Comparison of ENCODE assay signal across 18 cellular contexts in the genomic region with DNA sequence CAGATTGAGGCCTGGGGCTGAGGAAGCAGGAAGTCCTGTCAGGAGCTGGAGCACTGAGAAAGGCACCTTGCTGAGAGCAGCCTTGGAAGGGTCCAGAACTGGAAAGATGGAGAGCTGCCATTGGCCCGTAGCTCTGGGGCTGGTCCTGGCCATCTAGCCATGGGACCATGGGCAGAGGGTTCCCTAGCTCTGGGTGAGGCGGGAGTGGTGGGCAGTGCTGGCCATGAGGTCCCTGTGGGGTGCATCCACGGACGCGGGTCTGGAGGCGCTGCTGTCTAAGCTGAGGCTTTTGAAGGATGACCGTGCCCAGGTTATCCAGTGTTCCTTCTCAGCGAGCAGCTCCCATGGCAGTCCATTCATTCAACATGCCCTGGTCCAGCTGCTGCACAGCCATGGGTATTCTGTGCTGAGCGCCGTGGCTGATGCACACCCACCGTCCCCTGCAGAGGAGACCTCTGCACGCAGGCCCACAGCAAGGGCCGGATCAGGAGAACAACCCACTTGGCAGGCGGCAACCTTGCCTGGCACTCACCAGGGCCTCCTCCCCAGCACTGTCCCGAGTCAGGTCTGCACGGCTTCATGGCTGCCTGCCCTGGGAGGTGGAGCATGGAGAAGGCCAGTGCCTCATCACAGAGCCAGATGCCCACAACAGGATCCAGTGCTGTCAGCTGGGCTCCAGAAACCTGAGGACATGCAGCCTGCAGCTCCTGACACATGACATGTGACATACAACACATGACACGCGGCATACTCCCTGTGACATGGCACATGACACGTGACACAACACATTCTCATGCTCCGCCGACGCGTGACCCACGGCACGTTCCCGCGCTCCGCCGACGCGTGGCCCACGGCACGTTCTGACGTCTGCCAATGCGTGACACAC.
DNase-seq lines count a peak whose midpoint lies in the region; ATAC-seq and TF ChIP-seq lines count a peak whose summit lies in the region.
"Had no signal": no experiment of that assay in that cellular context is flagged by ENCODE, and none has a peak within 500 bp of the region (broad histone marks: within the 10 kb centered on the region; RNA-seq: fewer than 3 reads in every experiment).

No MANE protein-coding gene starts in this region.

- H3K36me3 ChIP-seq in heart right ventricle (peaks cover 0 to 63% (median 0%) of the 10 kb centered on the region in 9 donors), right lobe of liver (peaks cover 0 to 5% (median 2%) of the 10 kb centered on the region in 4 donors), BE2C (no peaks in the 10 kb centered on the region)

- H3K9me3 ChIP-seq in heart right ventricle (peaks cover 0 to 10% (median 0%) of the 10 kb centered on the region in 11 donors), right lobe of liver (no peaks in the 10 kb centered on the region), BE2C (no peaks in the 10 kb centered on the region)

- H3K4me3 Mint-ChIP-seq in natural killer cell treated with Interleukin-12 subunit alpha and Interleukin-12 subunit beta and Interleukin-15 and Interleukin-18, amount 100 ng/mL, for 72 hours, result no peak overlapping the region
- no peak overlapping the region for H3K4me3 Mint-ChIP-seq in natural killer cell
- H3K4me3 Mint-ChIP-seq in activated T-helper 17 cell treated with anti-CD3 and anti-CD28 coated beads, Interleukin-2, amount 50 U/mL, for 72 hours, result no peak overlapping the region
- H3K4me3 Mint-ChIP-seq: CD4-positive, alpha-beta memory T cell; GM23338 had no signal

- no peak for ATAC-seq in natural killer cell treated with Interleukin-12 subunit alpha and Interleukin-12 subunit beta and Interleukin-15 and Interleukin-18, amount 100 ng/mL, for 72 hours
- ATAC-seq in natural killer cell (no peak), heart right ventricle (peak; percentile 67 to 95 (median 89)), right lobe of liver (peak in 3 of 4 donors; percentile 19 to 58 (median 38))
- ATAC-seq in activated T-helper 17 cell treated with anti-CD3 and anti-CD28 coated beads, Interleukin-2, amount 50 U/mL, for 72 hours (replicated peaks), result no peak
- ATAC-seq: GM23338 had no signal

- H3K9me3 Mint-ChIP-seq in natural killer cell treated with Interleukin-12 subunit alpha and Interleukin-12 subunit beta and Interleukin-15 and Interleukin-18, amount 100 ng/mL, for 72 hours, result no peaks in the 10 kb centered on the region
- no peaks in the 10 kb centered on the region for H3K9me3 Mint-ChIP-seq in natural killer cell
- H3K9me3 Mint-ChIP-seq in activated T-helper 17 cell treated with anti-CD3 and anti-CD28 coated beads, Interleukin-2, amount 50 U/mL, for 72 hours, result no peaks in the 10 kb centered on the region
- H3K9me3 Mint-ChIP-seq: CD4-positive, alpha-beta memory T cell; GM23338 had no signal

- no peak overlapping the region for H3K4me3 ChIP-seq in heart right ventricle
- H3K4me3 ChIP-seq in right lobe of liver, result no peak overlapping the region
- H3K4me3 ChIP-seq in BE2C (ENCODE audit: low read depth, low read length), result no peak overlapping the region
- H3K4me3 ChIP-seq: GM23338 had no signal

- H3K27ac ChIP-seq in heart right ventricle (peak overlapping the region in 1 of 10 donors; percentile 8), right lobe of liver (no peak overlapping the region)
- H3K27ac ChIP-seq: KMS-11 had no signal

- no peaks in the 10 kb centered on the region for H3K27me3 Mint-ChIP-seq in natural killer cell treated with Interleukin-12 subunit alpha and Interleukin-12 subunit beta and Interleukin-15 and Interleukin-18, amount 100 ng/mL, for 72 hours
- H3K27me3 Mint-ChIP-seq in natural killer cell (ENCODE audit: low read depth in 2 of 2), result no peaks in the 10 kb centered on the region
- H3K27me3 Mint-ChIP-seq in activated T-helper 17 cell treated with anti-CD3 and anti-CD28 coated beads, Interleukin-2, amount 50 U/mL, for 72 hours, result no peaks in the 10 kb centered on the region
- H3K27me3 Mint-ChIP-seq: CD4-positive, alpha-beta memory T cell had no signal

- peak; percentile 49 for DNase-seq in natural killer cell treated with Interleukin-12 subunit alpha and Interleukin-12 subunit beta and Interleukin-15 and Interleukin-18, amount 100 ng/mL, for 72 hours (ENCODE audit: low spot score)
- DNase-seq in natural killer cell (no peak), heart right ventricle (peak; percentile 75 to 80), right lobe of liver (peak in 2 of 3 donors; percentile 60 to 75), erythroblast (lab: John Stamatoyannopoulos, UW) (no peak), SHP77 (lab: John Stamatoyannopoulos, UW) (no peak), BE2C (no peak)
- DNase-seq: 8988T; Calu3; CD4-positive, alpha-beta memory T cell; DMS53; NCI-H1092 treated with DMSO at 0.1 percent for 48 hours; NCI-H1694; NCI-H2227 treated with DMSO at 0.1 percent for 48 hours; NCI-H524 had no signal

- 80 to 86% methylated on average over 35 of the region's 35 CpGs for WGBS in heart right ventricle, 2 donors
- 93% methylated on average over 19 of the region's 35 CpGs for WGBS in right lobe of liver (ENCODE audit: insufficient coverage, low coverage, low lambda C conversion rate, missing lambda C conversion rate)

- no peak overlapping the region for H3K27ac Mint-ChIP-seq in natural killer cell treated with Interleukin-12 subunit alpha and Interleukin-12 subunit beta and Interleukin-15 and Interleukin-18, amount 100 ng/mL, for 72 hours
- H3K27ac Mint-ChIP-seq in natural killer cell, result no peak overlapping the region
- H3K27ac Mint-ChIP-seq in activated T-helper 17 cell treated with anti-CD3 and anti-CD28 coated beads, Interleukin-2, amount 50 U/mL, for 72 hours, result no peak overlapping the region
- H3K27ac Mint-ChIP-seq: CD4-positive, alpha-beta memory T cell; GM23338 had no signal

- peaks cover 0 to 8% of the 10 kb centered on the region in 2 donors for H3K4me1 Mint-ChIP-seq in natural killer cell treated with Interleukin-12 subunit alpha and Interleukin-12 subunit beta and Interleukin-15 and Interleukin-18, amount 100 ng/mL, for 72 hours (ENCODE audit: low read depth in 2 of 2)
- H3K4me1 Mint-ChIP-seq in natural killer cell, result peaks cover 7 to 10% of the 10 kb centered on the region in 2 donors
- peaks cover 5% of the 10 kb centered on the region for H3K4me1 Mint-ChIP-seq in activated T-helper 17 cell treated with anti-CD3 and anti-CD28 coated beads, Interleukin-2, amount 50 U/mL, for 72 hours
- H3K4me1 Mint-ChIP-seq: GM23338 had no signal

- TF ChIP-seq CTCF in natural killer cell (IDR thresholded peaks at IDR 0.05), result no peak
- TF ChIP-seq CTCF in heart right ventricle (IDR thresholded peaks at IDR 0.05), result no peak
- no peak for TF ChIP-seq CTCF in right lobe of liver (IDR thresholded peaks at IDR 0.05)
- no peak for TF ChIP-seq CTCF in BE2C (IDR thresholded peaks at IDR 0.05; ENCODE audit: low read depth, low read length)

- no peaks in the 10 kb centered on the region for H3K27me3 ChIP-seq in heart right ventricle
- H3K27me3 ChIP-seq in right lobe of liver, result no peaks in the 10 kb centered on the region
- peaks cover 7% of the 10 kb centered on the region for H3K27me3 ChIP-seq in BE2C

- H3K4me1 ChIP-seq in heart right ventricle, result peaks cover 0 to 11% (median 0%) of the 10 kb centered on the region in 9 donors
- peaks cover 0 to 10% (median 0%) of the 10 kb centered on the region in 4 donors for H3K4me1 ChIP-seq in right lobe of liver
- peaks cover 10% of the 10 kb centered on the region for H3K4me1 ChIP-seq in BE2C

- TF ChIP-seq POLR2A in right lobe of liver (IDR thresholded peaks at IDR 0.05) (no peak), erythroblast (IDR thresholded peaks at IDR 0.05; ENCODE audit: low read length) (no peak)

- H3K36me3 Mint-ChIP-seq in natural killer cell treated with Interleukin-12 subunit alpha and Interleukin-12 subunit beta and Interleukin-15 and Interleukin-18, amount 100 ng/mL, for 72 hours, result no peaks in the 10 kb centered on the region
- H3K36me3 Mint-ChIP-seq in natural killer cell, result no peaks in the 10 kb centered on the region
- peaks cover 12% of the 10 kb centered on the region for H3K36me3 Mint-ChIP-seq in activated T-helper 17 cell treated with anti-CD3 and anti-CD28 coated beads, Interleukin-2, amount 50 U/mL, for 72 hours (ENCODE audit: low read depth)

- intact Hi-C loops in natural killer cell (cut with micrococcal nuclease) (loop anchor here (10.0 kb wide), 1 partner anchor 245 kb away; no protein-coding TSS in a partner anchor), heart right ventricle (cut with DNase I) (loop anchor here in 5 of 10 donors (5.0 to 10.0 kb wide), 4 partner anchors 78 to 463 kb away; a partner anchor contains a TSS), right lobe of liver (cut with DNase I) (loop anchor here in 1 of 2 donors (10.0 kb wide), 1 partner anchor 125 kb away; a partner anchor contains a TSS)

Comparison
In these comparisons a context has a peak if more than half of its experiments do, and no peak if none do; other contexts are left out.
1. DNase-seq: peak in natural killer cell treated with Interleukin-12 subunit alpha and Interleukin-12 subunit beta and Interleukin-15 and Interleukin-18, amount 100 ng/mL, for 72 hours (single experiment), heart right ventricle (2 of 2) and right lobe of liver (2 of 3); none in natural killer cell (single experiment), erythroblast (0 of 2), SHP77 (0 of 2) and BE2C (single experiment).
2. ATAC-seq: peak in heart right ventricle (8 of 8) and right lobe of liver (3 of 4); none in natural killer cell treated with Interleukin-12 subunit alpha and Interleukin-12 subunit beta and Interleukin-15 and Interleukin-18, amount 100 ng/mL, for 72 hours (0 of 2), natural killer cell (0 of 3) and activated T-helper 17 cell treated with anti-CD3 and anti-CD28 coated beads, Interleukin-2, amount 50 U/mL, for 72 hours (single experiment).